In genomic region chr1:39268906-39269305, GRCh38 we compare ENCODE assay signal across 8 cellular contexts.
DNase-seq lines count a peak whose midpoint lies in the region; ATAC-seq, FAIRE-seq and TF ChIP-seq lines count a peak whose summit lies in the region.

No MANE protein-coding gene starts in this region.

- peak overlapping the region; percentile 81 for H3K4me2 ChIP-seq in astrocyte (ENCODE audit: low read length)

- no peak for FAIRE-seq in astrocyte (lab: Jason Lieb, UNC)

- no peak for TF ChIP-seq POLR2A in heart left ventricle (IDR thresholded peaks at IDR 0.05)

- H3K79me2 ChIP-seq in astrocyte (ENCODE audit: insufficient read depth, low read length): peaks cover 94% of the 10 kb centered on the region

- H3K9me3 Mint-ChIP-seq in astrocyte (ENCODE audit: unreplicated experiment): no peaks in the 10 kb centered on the region
- no peaks in the 10 kb centered on the region for H3K9me3 Mint-ChIP-seq in type B pancreatic cell

- no peak overlapping the region for H2AFZ ChIP-seq in astrocyte (ENCODE audit: low read depth, low read length)

- intact Hi-C loops in heart left ventricle (cut with DNase I) (no loop called here), Right ventricle myocardium superior (cut with DNase I) (no loop called here)

- H3K4me3 ChIP-seq in heart left ventricle (peak overlapping the region in 9 of 12 donors; percentile 26 to 51 (median 39)), astrocyte (ENCODE audit: insufficient read depth, low read depth, low read length) (peak overlapping the region; percentile 37)

- H3K27me3 ChIP-seq in heart left ventricle (no peaks in the 10 kb centered on the region), astrocyte (ENCODE audit: insufficient read depth, low read length) (no peaks in the 10 kb centered on the region)

- H3K27me3 Mint-ChIP-seq in astrocyte (ENCODE audit: low read depth, unreplicated experiment) (no peaks in the 10 kb centered on the region), type B pancreatic cell (no peaks in the 10 kb centered on the region)

- WGBS in heart left ventricle, 4 donors: 50 to 61% (median 56%) methylated on average over 8 of the region's 8 CpGs

- H3K9ac ChIP-seq in astrocyte (ENCODE audit: low read length): peak overlapping the region; percentile 74

- DNase-seq in heart left ventricle: no peak
- no peak for DNase-seq in Right ventricle myocardium superior
- DNase-seq in astrocyte (ENCODE audit: low read depth): no peak
- DNase-seq in left kidney (ENCODE audit: low read depth, low spot score): peak; percentile 33
- no peak for DNase-seq in type B pancreatic cell (ENCODE audit: extremely low spot score, unreplicated experiment)
- no peak for DNase-seq in putamen (ENCODE audit: low spot score)
- DNase-seq in DMS114 treated with DMSO at 0.1 percent for 48 hours (lab: John Stamatoyannopoulos, UW; ENCODE audit: unreplicated experiment): no peak
- no peak for DNase-seq in dedifferentiated amniotic fluid mesenchymal stem cell (ENCODE audit: extremely low spot score)

- H3K4me1 ChIP-seq in heart left ventricle (peaks cover 7 to 85% (median 69%) of the 10 kb centered on the region in 12 donors), astrocyte (ENCODE audit: insufficient read depth, low read length) (peaks cover 18% of the 10 kb centered on the region)

- H3K4me1 Mint-ChIP-seq in astrocyte (ENCODE audit: low read depth, unreplicated experiment) (peaks cover 61% of the 10 kb centered on the region), type B pancreatic cell (ENCODE audit: unreplicated experiment) (peaks cover 47% of the 10 kb centered on the region)

- H3K27ac Mint-ChIP-seq in astrocyte (ENCODE audit: unreplicated experiment): peak overlapping the region; percentile 82
- H3K27ac Mint-ChIP-seq in type B pancreatic cell: peak overlapping the region; percentile 90

- H4K20me1 ChIP-seq in astrocyte (ENCODE audit: insufficient read depth, low read length): peaks cover 81% of the 10 kb centered on the region

- H3K36me3 ChIP-seq in heart left ventricle (peaks cover 0 to 14% (median 0%) of the 10 kb centered on the region in 9 donors), astrocyte (ENCODE audit: insufficient read depth, low read length) (peaks cover 5% of the 10 kb centered on the region)

- TF ChIP-seq CTCF in heart left ventricle (IDR thresholded peaks at IDR 0.05) (no peak), astrocyte (IDR thresholded peaks at IDR 0.05; ENCODE audit: insufficient read depth, low read depth, low read length) (no peak), type B pancreatic cell (conservative IDR thresholded peaks at IDR 0.05) (no peak)

- H3K9me3 ChIP-seq in heart left ventricle (no peaks in the 10 kb centered on the region), astrocyte (ENCODE audit: insufficient read depth, low read depth, low read length) (no peaks in the 10 kb centered on the region)

- H3K36me3 Mint-ChIP-seq in astrocyte (ENCODE audit: low read depth, unreplicated experiment) (peaks cover 6% of the 10 kb centered on the region), type B pancreatic cell (peaks cover 6% of the 10 kb centered on the region)

- peak overlapping the region; percentile 72 for H3K4me3 Mint-ChIP-seq in astrocyte (ENCODE audit: unreplicated experiment)
- H3K4me3 Mint-ChIP-seq in type B pancreatic cell: peak overlapping the region; percentile 82

- ATAC-seq in heart left ventricle (peak in 1 of 4 donors; percentile 4), Right ventricle myocardium superior (ENCODE audit: poor library complexity) (no peak)

- H3K27ac ChIP-seq in heart left ventricle (peak overlapping the region in 11 of 12 donors; percentile 43 to 84 (median 70)), astrocyte (ENCODE audit: low read depth, low read length) (peak overlapping the region; percentile 49)
